ENCODE assay signal across 20 cellular contexts in the genomic region with DNA sequence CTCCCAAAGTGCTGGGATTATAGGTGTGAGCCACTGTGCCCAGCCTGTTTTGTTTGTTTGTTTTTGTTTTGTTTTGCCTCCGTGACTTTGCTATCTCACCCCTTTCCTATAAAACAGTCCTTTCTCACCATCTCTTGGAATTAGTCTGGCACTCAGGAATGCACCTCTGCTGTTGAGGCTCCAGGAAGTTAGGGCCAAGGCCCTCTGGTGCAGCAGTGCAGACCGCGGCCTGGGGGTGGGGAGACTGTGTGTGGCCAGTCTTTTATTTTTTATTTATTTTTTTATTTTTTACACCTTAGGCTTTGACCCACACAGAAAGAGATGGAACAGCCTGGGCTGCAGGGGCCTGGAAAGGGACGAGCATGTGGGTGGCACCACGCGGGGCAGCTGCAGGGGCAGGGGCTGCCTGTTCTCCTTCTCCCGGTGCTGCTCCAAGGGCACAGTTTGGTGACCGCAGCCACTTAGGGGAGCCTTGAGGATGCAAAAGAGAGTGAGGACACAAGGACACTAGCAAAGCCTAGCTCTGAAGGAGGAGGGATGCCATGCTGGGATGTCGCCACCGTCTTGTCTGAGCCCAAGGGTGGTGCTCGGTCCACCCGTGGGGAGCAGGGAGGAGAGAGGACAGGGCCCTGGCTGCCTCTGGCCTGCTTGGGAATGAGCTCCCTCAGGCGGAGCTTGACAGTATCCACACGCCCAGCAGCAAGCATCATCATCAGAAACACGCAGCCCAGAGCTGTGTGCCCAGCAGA. TPM values are rescaled to one million over a fixed set of nuclear protein-coding genes. Genes with fewer than 3 reads are reported as not detected.
DNase-seq lines count a peak whose midpoint lies in the region; ATAC-seq, FAIRE-seq and TF ChIP-seq lines count a peak whose summit lies in the region.
"Had no signal": no experiment of that assay in that cellular context is flagged by ENCODE, and none has a peak within 500 bp of the region (broad histone marks: within the 10 kb centered on the region; RNA-seq: fewer than 3 reads in every experiment).

No MANE protein-coding gene starts in this region.

- peaks cover 0 to 8% of the 10 kb centered on the region in 2 donors for H3K4me1 Mint-ChIP-seq in immature natural killer cell

- no peaks in the 10 kb centered on the region for H3K4me1 ChIP-seq in right atrium auricular region
- H3K4me1 ChIP-seq in lower lobe of right lung: no peaks in the 10 kb centered on the region

- no peaks in the 10 kb centered on the region for H3K36me3 Mint-ChIP-seq in immature natural killer cell

- ATAC-seq in lower lobe of right lung: no peak

- TF ChIP-seq CTCF in right atrium auricular region (IDR thresholded peaks at IDR 0.05) (no peak), lower lobe of right lung (IDR thresholded peaks at IDR 0.05) (no peak), D721Med (IDR thresholded peaks at IDR 0.05; ENCODE audit: insufficient read depth, missing control alignments) (no peak)

- no peaks in the 10 kb centered on the region for H3K9me3 ChIP-seq in right atrium auricular region
- H3K9me3 ChIP-seq in lower lobe of right lung: no peaks in the 10 kb centered on the region

- H3K27ac Mint-ChIP-seq in immature natural killer cell: no peak overlapping the region

- DNase-seq in cardiac septum (ENCODE audit: low spot score): peak; percentile 29
- DNase-seq in right atrium auricular region (ENCODE audit: low spot score): no peak
- DNase-seq in amniotic epithelial cell (ENCODE audit: low read depth): peak; percentile 7
- DNase-seq in lower lobe of right lung: peak; percentile 29
- DNase-seq in D721Med (ENCODE audit: insufficient read length, low spot score): no peak
- no peak for DNase-seq in NCI-H187 treated with DMSO at 0.1 percent for 48 hours (lab: John Stamatoyannopoulos, UW)
- no peak for DNase-seq in immature natural killer cell
- DNase-seq: AML-193; DMS79; GM23248; IMR-90; Kasumi-1; NCI-H1417 treated with DMSO at 0.1 percent for 48 hours; NCI-H2081; NCI-H524 treated with DMSO at 0.1 percent for 48 hours; NK-92 treated with Interleukin-12 subunit alpha and Interleukin-12 subunit beta, amount 100 ng/mL, for 24 hours; OCI-M1 had no signal

- H3K27me3 ChIP-seq in right atrium auricular region: no peaks in the 10 kb centered on the region
- peaks cover 4% of the 10 kb centered on the region for H3K27me3 ChIP-seq in lower lobe of right lung (ENCODE audit: low read depth)

- intact Hi-C loops in cardiac septum (cut with DNase I) (no loop called here), lower lobe of right lung (cut with DNase I) (no loop called here)

- H3K27ac ChIP-seq in right atrium auricular region: no peak overlapping the region
- H3K27ac ChIP-seq in lower lobe of right lung: no peak overlapping the region
- H3K27ac ChIP-seq: GM23248, RWPE1 had no signal

- H3K4me3 Mint-ChIP-seq in immature natural killer cell: no peak overlapping the region

- no peak for FAIRE-seq in D721Med (lab: Jason Lieb, UNC)
- FAIRE-seq: G401.6 had no signal

- H3K27me3 Mint-ChIP-seq in immature natural killer cell (ENCODE audit: low read depth in 3 of 3): peaks cover 0 to 2% (median 2%) of the 10 kb centered on the region in 3 donors

- H3K4me3 ChIP-seq in right atrium auricular region (no peak overlapping the region), lower lobe of right lung (no peak overlapping the region)
- H3K4me3 ChIP-seq: GM23248 had no signal

- no peaks in the 10 kb centered on the region for H3K9me3 Mint-ChIP-seq in immature natural killer cell

- H3K36me3 ChIP-seq in right atrium auricular region: no peaks in the 10 kb centered on the region
- no peaks in the 10 kb centered on the region for H3K36me3 ChIP-seq in lower lobe of right lung

RNA-seq across cellular contexts. Expression of gene ALPI, which starts 19.4 kb away (rescaled TPM):
- not detected for total RNA-seq in cardiac septum
- not detected for total RNA-seq in right atrium auricular region
- not detected for total RNA-seq in lower lobe of right lung
- polyA plus RNA-seq in immature natural killer cell: not detected
- total RNA-seq: A673, GM23248, IMR-90 had no signal
- polyA plus RNA-seq: GM23248, IMR-90 had no signal

RNA-seq across cellular contexts. Expression of gene ALPG, which starts 29.9 kb away (rescaled TPM):
- not detected for total RNA-seq in cardiac septum
- not detected for total RNA-seq in right atrium auricular region
- 0.53 TPM for total RNA-seq in lower lobe of right lung
- polyA plus RNA-seq in immature natural killer cell: not detected
- total RNA-seq: A673, GM23248, IMR-90 had no signal
- polyA plus RNA-seq: GM23248, IMR-90 had no signal

RNA-seq across cellular contexts. Expression of gene ECEL1, which starts 51.1 kb away (rescaled TPM):
- total RNA-seq in cardiac septum (0.27 TPM), right atrium auricular region (not detected), lower lobe of right lung (1.0 TPM)
- polyA plus RNA-seq in immature natural killer cell: not detected
- total RNA-seq: IMR-90 had no signal
- polyA plus RNA-seq: GM23248, IMR-90 had no signal

RNA-seq across cellular contexts. Expression of gene ALPP, which starts 58.0 kb away (rescaled TPM):
- total RNA-seq in cardiac septum: not detected
- total RNA-seq in right atrium auricular region: not detected
- 6.0 TPM for total RNA-seq in lower lobe of right lung
- polyA plus RNA-seq in immature natural killer cell: not detected
- total RNA-seq: A673, GM23248, IMR-90 had no signal
- polyA plus RNA-seq: GM23248, IMR-90 had no signal

Comparison
In these comparisons a context has a peak if more than half of its experiments do, and no peak if none do; other contexts are left out.
1. DNase-seq: peak in cardiac septum (single experiment), amniotic epithelial cell (single experiment) and lower lobe of right lung (single experiment); none in right atrium auricular region (single experiment), D721Med (single experiment), NCI-H187 treated with DMSO at 0.1 percent for 48 hours (single experiment) and immature natural killer cell (0 of 3).